In genomic region chr1:212699104-212699838, GRCh38 we compare ENCODE assay signal across 8 cellular contexts. TPM values are rescaled to one million over a fixed set of nuclear protein-coding genes. Genes with fewer than 3 reads are reported as not detected.
A peak's percentile ranks its signal among the peaks of the same experiment; 100 is the strongest.
DNase-seq lines count a peak whose midpoint lies in the region; ATAC-seq, FAIRE-seq and TF ChIP-seq lines count a peak whose summit lies in the region.

No MANE protein-coding gene starts in this region.

- no peaks in the 10 kb centered on the region for H3K27me3 ChIP-seq in IMR-90 (ENCODE audit: control insufficient read depth, insufficient read depth, low read length)
- H3K27me3 ChIP-seq in ascending aorta, result no peaks in the 10 kb centered on the region
- peaks cover 74% of the 10 kb centered on the region for H3K27me3 ChIP-seq in iPS-15b (ENCODE audit: control insufficient read depth, insufficient read depth, low read length)
- no peaks in the 10 kb centered on the region for H3K27me3 ChIP-seq in small intestine (ENCODE audit: control insufficient read depth in 2 of 2, insufficient read depth in 2 of 2, low read length in 2 of 2)

- H3K27ac ChIP-seq in IMR-90 (ENCODE audit: insufficient read depth, low read length) (peak overlapping the region; percentile 15; the same call in 1 of the 2 replicates), ascending aorta (peak overlapping the region; percentile 81 to 88), small intestine (ENCODE audit: low read depth in 1 of 2, low read length in 1 of 2) (no peak overlapping the region)

- TF ChIP-seq RAD21 in IMR-90 (IDR thresholded peaks at IDR 0.05; ENCODE audit: low read length), result peak; percentile 52

- CTCF ChIA-PET in IMR-90 (lab: Yijun Ruan, JAX), result interaction anchor here (1.0 to 1.3 kb wide), 3 partner anchors 11 to 223 kb away, joined by 3 read pairs; no protein-coding TSS in a partner anchor

- no peak overlapping the region for H3K56ac ChIP-seq in IMR-90 (ENCODE audit: extremely low read depth, insufficient read depth, low read length)

- H4K5ac ChIP-seq in IMR-90 (ENCODE audit: low read depth, low read length), result no peak overlapping the region

- FAIRE-seq in D721Med (lab: Jason Lieb, UNC) (no peak), small intestine (lab: Jason Lieb, UNC) (no peak)

- H3K9ac ChIP-seq in IMR-90 (ENCODE audit: low read depth, low read length), result peak overlapping the region; percentile 56
- H3K9ac ChIP-seq in iPS-15b (ENCODE audit: low read depth, low read length), result no peak overlapping the region

- peaks cover 2% of the 10 kb centered on the region; the same call in 1 of the 2 replicates for H3K36me3 ChIP-seq in IMR-90 (ENCODE audit: control insufficient read depth, insufficient read depth, low read length)
- H3K36me3 ChIP-seq in ascending aorta, result no peaks in the 10 kb centered on the region
- no peaks in the 10 kb centered on the region for H3K36me3 ChIP-seq in iPS-15b (ENCODE audit: control insufficient read depth, insufficient read depth, low read length)
- H3K36me3 ChIP-seq in small intestine (ENCODE audit: control insufficient read depth in 2 of 2, insufficient read depth in 2 of 2, low read length in 2 of 2), result no peaks in the 10 kb centered on the region

- H2BK120ac ChIP-seq in IMR-90 (ENCODE audit: low read depth, low read length), result no peak overlapping the region

- H3K4ac ChIP-seq in IMR-90 (ENCODE audit: low read depth, low read length), result peak overlapping the region; percentile 42; the same call in 1 of the 2 replicates

- in situ Hi-C loops in IMR-90 (cut with MboI; ENCODE audit: low sequenced_read_pairs), result no loop called here

- no peaks in the 10 kb centered on the region for H4K20me1 ChIP-seq in IMR-90 (ENCODE audit: insufficient read depth, low read length)

- intact Hi-C loops in IMR-90 (cut with micrococcal nuclease), result no loop called here
- intact Hi-C loops in ascending aorta (cut with DNase I), result loop anchor here (1.0 to 2.0 kb wide), 3 partner anchors 34 to 266 kb away; partner anchors contain the start of gene NENF

- no peak overlapping the region; the same call in 1 of the 2 replicates for H3K23ac ChIP-seq in IMR-90 (ENCODE audit: low read depth, low read length)

- WGBS in IMR-90 (ENCODE audit: extremely low coverage in 2 of 2, insufficient read length in 1 of 2), 2 experiments, result 3% methylated on average over 12 of the region's 72 CpGs; no CpG with 5 or more reads in 1 of the 2 experiments
- 1% methylated on average over 42 to 72 of the region's 72 CpGs for WGBS in small intestine, 3 donors

- H3K14ac ChIP-seq in IMR-90 (replicated peaks; ENCODE audit: low read depth, low read length), result 0 out of 2 replicates have a peak overlapping the region, but pooled peaks have one; percentile 29

- H4K8ac ChIP-seq in IMR-90 (ENCODE audit: low read depth in 2 of 2, low read length in 2 of 2), result 0 out of 4 replicates have a peak overlapping the region, but pooled peaks of 1 of the 2 experiments have one; percentile 16

- no peak overlapping the region for H2BK15ac ChIP-seq in IMR-90 (ENCODE audit: low read depth, low read length)

- TF ChIP-seq CTCF in D721Med (IDR thresholded peaks at IDR 0.05; ENCODE audit: insufficient read depth, missing control alignments) (peak; percentile 43), IMR-90 (conservative IDR thresholded peaks at IDR 0.05; ENCODE audit: low read depth, low read length) (peak; percentile 65), ascending aorta (IDR thresholded peaks at IDR 0.05) (peak in 2 of 3 experiments; percentile 47 to 61)

- no peak overlapping the region for H4K91ac ChIP-seq in IMR-90 (ENCODE audit: insufficient read depth, low read depth, low read length)

- no peaks in the 10 kb centered on the region for H3K9me1 ChIP-seq in IMR-90 (ENCODE audit: insufficient read depth, low read length)

- no peak overlapping the region; the same call in none of the 2 replicates for H2AK5ac ChIP-seq in IMR-90 (ENCODE audit: low read depth, low read length)

- H2AFZ ChIP-seq in IMR-90 (replicated peaks; ENCODE audit: low read length, poor library complexity), result peak overlapping the region; percentile 92

- H2BK20ac ChIP-seq in IMR-90 (ENCODE audit: low read depth, low read length), result no peak overlapping the region

- H2BK5ac ChIP-seq in IMR-90 (ENCODE audit: low read depth, low read length, poor library complexity, severe bottlenecking), result no peak overlapping the region

- H3K4me3 ChIP-seq in IMR-90 (ENCODE audit: insufficient read depth, low read depth, low read length), result peak overlapping the region; percentile 73
- peak overlapping the region; percentile 73 to 90 for H3K4me3 ChIP-seq in ascending aorta
- peak overlapping the region; percentile 54 for H3K4me3 ChIP-seq in iPS-15b (ENCODE audit: low read depth, low read length)
- peak overlapping the region; percentile 42 to 55 for H3K4me3 ChIP-seq in small intestine (ENCODE audit: low read depth in 1 of 2, low read length in 2 of 2)

- dilution Hi-C loops in IMR-90 (cut with HindIII; ENCODE audit: low sequenced_read_pairs, unreplicated experiment), result no loop called here

- no TSS peak for BruUV-seq in IMR-90 (replicated peaks; lab: Mats Ljungman, UMichigan)

- no peak for TF ChIP-seq POLR2A in IMR-90 (IDR thresholded peaks at IDR 0.05; ENCODE audit: low read depth, low read length)

- H3K4me1 ChIP-seq in IMR-90 (ENCODE audit: control insufficient read depth, insufficient read depth, low read length) (peaks cover 3% of the 10 kb centered on the region; the same call in 1 of the 2 replicates), ascending aorta (peaks cover 5 to 13% of the 10 kb centered on the region in 2 donors), iPS-15b (ENCODE audit: control insufficient read depth, insufficient read depth, low read length) (no peaks in the 10 kb centered on the region), small intestine (ENCODE audit: control insufficient read depth in 2 of 2, insufficient read depth in 1 of 2, low read depth in 1 of 2, low read length in 1 of 2) (peaks cover 3 to 5% of the 10 kb centered on the region in 2 donors)

- no peak overlapping the region for H3K18ac ChIP-seq in IMR-90 (ENCODE audit: low read depth, low read length)

- H3K9me3 ChIP-seq in IMR-90 (ENCODE audit: control insufficient read depth, insufficient read depth, low read length), result no peaks in the 10 kb centered on the region
- H3K9me3 ChIP-seq in ascending aorta, result no peaks in the 10 kb centered on the region
- H3K9me3 ChIP-seq in iPS-15b (ENCODE audit: control insufficient read depth, insufficient read depth, low read length), result no peaks in the 10 kb centered on the region
- no peaks in the 10 kb centered on the region for H3K9me3 ChIP-seq in small intestine (ENCODE audit: control insufficient read depth, low read depth)

- DNase-seq in D721Med (ENCODE audit: insufficient read length, low spot score) (no peak), IMR-90 (peak; percentile 32), SKM-1 (lab: John Stamatoyannopoulos, UW; ENCODE audit: unreplicated experiment) (peak; percentile 49), ascending aorta (ENCODE audit: low spot score in 2 of 2) (peak in 1 of 2 donors; percentile 74), small intestine (peak; percentile 49), kidney glomerular epithelial cell (lab: John Stamatoyannopoulos, UW) (no peak)

- no peaks in the 10 kb centered on the region; a peak in 2 of 4 replicates for H3K79me1 ChIP-seq in IMR-90 (ENCODE audit: low read depth in 1 of 2, low read length in 2 of 2)

- POLR2A ChIA-PET in IMR-90 (lab: Charles Lee; ENCODE audit: unreplicated experiment), result interaction anchor here (0.6 kb wide), 1 partner anchor 34 kb away, joined by 5 read pairs; no protein-coding TSS in a partner anchor

- ATAC-seq in GM21381 (IDR thresholded peaks at IDR 0.05; ENCODE audit: unreplicated experiment), result peak; percentile 43
- ATAC-seq in IMR-90 (ENCODE audit: low read depth), result peak; percentile 71

- peak overlapping the region; percentile 67 for H2AK9ac ChIP-seq in IMR-90 (replicated peaks; ENCODE audit: low read depth, low read length, poor library complexity)

- H3K4me2 ChIP-seq in IMR-90 (ENCODE audit: low read depth, low read length), result peak overlapping the region; percentile 87

TF ChIP-seq in IMR-90, 13 proteins besides CTCF, POLR2A, EP300 and RAD21:
- TF ChIP-seq RFX5 (IDR thresholded peaks at IDR 0.05; ENCODE audit: low read depth, low read length) (no peak), ELK1 (IDR thresholded peaks at IDR 0.05; ENCODE audit: borderline replicate concordance, low read depth, low read length) (no peak), USF2 (IDR thresholded peaks at IDR 0.05; ENCODE audit: low read depth, low read length) (peak; percentile 78), CEBPB (IDR thresholded peaks at IDR 0.05; ENCODE audit: low read depth, low read length) (no peak), BHLHE40 (IDR thresholded peaks at IDR 0.05; ENCODE audit: low read depth, low read length) (peak; percentile 73), SMC3 (IDR thresholded peaks at IDR 0.05; ENCODE audit: low read depth, low read length) (peak; percentile 33; the same call in 1 of the 2 replicates)
TF ChIP-seq in IMR-90: peak in this region for 3.

RNA-seq across cellular contexts. Expression of gene BATF3, which starts 0.4 kb away (rescaled TPM):
- total RNA-seq in IMR-90 (2012; rRNA removed) (1.6 and 2.2 TPM in 2 replicates), ascending aorta (18.4 TPM)
- polyA plus RNA-seq in IMR-90 (2012; rRNA removed) (3.0 and 3.9 TPM in 2 replicates), small intestine (1 to 10 TPM in 2 of 3 donors, not detected in 1; 3.6 to 3.8 TPM)
- 3.4 and 3.8 TPM in 2 replicates for polyA plus RNA-seq in IMR-90 (2012; cell fraction: cytosol; rRNA removed)
- 5.1 and 5.2 TPM in 2 replicates for polyA plus RNA-seq in IMR-90 (2012; cell fraction: nucleus; rRNA removed; ENCODE audit: low replicate concordance)

Comparison
In these comparisons a context has a peak if more than half of its experiments do, and no peak if none do; other contexts are left out.
1. DNase-seq: peak in IMR-90 (single experiment), SKM-1 (single experiment) and small intestine (single experiment); none in D721Med (single experiment) and kidney glomerular epithelial cell (single experiment).
2. H3K27ac ChIP-seq: peak in IMR-90 (single experiment) and ascending aorta (2 of 2); none in small intestine (0 of 2).
3. Peak in every context shown above with its lines, with median percentiles within 50 percentile points of each other: CTCF ChIP-seq and H3K4me3 ChIP-seq.